ENCODE assay signal across 8 cellular contexts in genomic region chr5:176447538-176447981, GRCh38. TPM values are rescaled to one million over a fixed set of nuclear protein-coding genes. Genes with fewer than 3 reads are reported as not detected.
DNase-seq lines count a peak whose midpoint lies in the region; ATAC-seq and TF ChIP-seq lines count a peak whose summit lies in the region.

No MANE protein-coding gene starts in this region.

- POLR2A ChIA-PET in AG04450 (lab: Yijun Ruan, JAX), result interaction anchor here (0.7 to 2.7 kb wide), 8 partner anchors 19 to 200 kb away, joined by 3 to 15 read pairs (median 4); partner anchors contain the start of genes CLTB, RNF44 and TSPAN17

- peaks cover 2% of the 10 kb centered on the region for H3K36me3 Mint-ChIP-seq in T-helper 17 cell (ENCODE audit: low read depth)

- CTCF ChIA-PET in AG04450 (lab: Charles Lee), result interaction anchor here (0.6 to 2.5 kb wide), 50 partner anchors 9 to 717 kb away, joined by 3 to 62 read pairs (median 6); partner anchors contain the start of genes CLTB, KIAA1191, RNF44 and TSPAN17

- H3K27ac Mint-ChIP-seq in T-helper 17 cell, result peak overlapping the region; percentile 98

- 1% methylated on average over 17 to 21 of the region's 38 CpGs for WGBS in esophagus squamous epithelium, 2 donors

- H3K9me3 ChIP-seq in AG04450 (ENCODE audit: control insufficient read depth, insufficient read depth, low read length) (peaks cover 3% of the 10 kb centered on the region; the same call in 1 of the 2 replicates), T-helper 17 cell (ENCODE audit: control insufficient read depth, low read length, poor library complexity, severe bottlenecking) (no peaks in the 10 kb centered on the region), esophagus squamous epithelium (no peaks in the 10 kb centered on the region), neutrophil (no peaks in the 10 kb centered on the region)

- TF ChIP-seq CTCF in AG04450 (IDR thresholded peaks at IDR 0.05; ENCODE audit: low read depth, low read length) (no peak), esophagus squamous epithelium (IDR thresholded peaks at IDR 0.05) (no peak), neutrophil (IDR thresholded peaks at IDR 0.05) (no peak)

- H3K27ac ChIP-seq in AG04450 (ENCODE audit: low read depth, low read length) (peak overlapping the region; percentile 92), esophagus squamous epithelium (peak overlapping the region; percentile 93 to 100 (median 98)), neutrophil (peak overlapping the region; percentile 94)

- no peaks in the 10 kb centered on the region for H3K27me3 Mint-ChIP-seq in T-helper 17 cell

- H3K27me3 ChIP-seq in AG04450 (ENCODE audit: control insufficient read depth, insufficient read depth, low read length) (no peaks in the 10 kb centered on the region), esophagus squamous epithelium (no peaks in the 10 kb centered on the region), neutrophil (no peaks in the 10 kb centered on the region)

- H3K36me3 ChIP-seq in esophagus squamous epithelium, result peaks cover 0 to 6% (median 0%) of the 10 kb centered on the region in 3 donors
- no peaks in the 10 kb centered on the region for H3K36me3 ChIP-seq in neutrophil

- intact Hi-C loops in esophagus squamous epithelium (cut with DNase I), result no loop called here

- no peak for TF ChIP-seq POLR2A in esophagus squamous epithelium (IDR thresholded peaks at IDR 0.05)

- H3K4me1 ChIP-seq in esophagus squamous epithelium (peaks cover 16 to 46% (median 18%) of the 10 kb centered on the region in 3 donors), neutrophil (ENCODE audit: control insufficient read depth in 1 of 2, insufficient read depth in 1 of 2, low read depth in 1 of 2, low read length in 1 of 2) (peaks cover 25 to 26% of the 10 kb centered on the region in 2 experiments)

- H3K4me3 ChIP-seq in AG04450 (ENCODE audit: low read depth, low read length) (peak overlapping the region; percentile 87), esophagus squamous epithelium (peak overlapping the region; percentile 78 to 99 (median 96)), neutrophil (ENCODE audit: low read depth in 1 of 2, low read length in 1 of 2) (peak overlapping the region; percentile 75 to 99)

- H3K4me1 Mint-ChIP-seq in T-helper 17 cell, result peaks cover 25% of the 10 kb centered on the region

- peak overlapping the region; percentile 99 for H3K4me3 Mint-ChIP-seq in T-helper 17 cell

- DNase-seq in AG04450 (ENCODE audit: low read depth, low spot score) (no peak), T-helper 17 cell (peak in 1 of 3 donors; percentile 23), esophagus squamous epithelium (lab: John Stamatoyannopoulos, UW) (no peak), NCI-H2081 treated with DMSO at 0.1 percent for 48 hours (lab: John Stamatoyannopoulos, UW) (no peak)
- no peak for DNase-seq in activated effector memory CD4-positive, alpha-beta T cell treated with anti-CD3 and anti-CD28 coated beads, Interleukin-2, amount 50 U/mL, for 16 hours

- ATAC-seq in GM18861 (IDR thresholded peaks at IDR 0.05; ENCODE audit: unreplicated experiment), result peak; percentile 19
- peak; percentile 25 for ATAC-seq in HG03066 (IDR thresholded peaks at IDR 0.05; ENCODE audit: low read depth, unreplicated experiment)
- no peak for ATAC-seq in T-helper 17 cell

RNA-seq across cellular contexts. Expression of gene FAF2, which starts 0.6 kb away (rescaled TPM):
- polyA plus RNA-seq in AG04450 (2011; rRNA removed), result 57.1 and 68.7 TPM in 2 replicates
- polyA minus RNA-seq in AG04450 (2011; rRNA and poly(A)+ RNA removed), result 65.0 and 70.5 TPM in 2 replicates
- 10 to 100 TPM; 23.1 to 24.2 TPM for total RNA-seq in T-helper 17 cell
- total RNA-seq in esophagus squamous epithelium, result 10 to 100 TPM; 18.5 to 27.0 (median 24.7) TPM

RNA-seq across cellular contexts. Expression of gene CLTB, which starts 31.2 kb away (rescaled TPM):
- 66.2 and 67.3 TPM in 2 replicates for polyA plus RNA-seq in AG04450 (2011; rRNA removed)
- polyA minus RNA-seq in AG04450 (2011; rRNA and poly(A)+ RNA removed), result 22.6 and 24.8 TPM in 2 replicates
- total RNA-seq in T-helper 17 cell, result 10 to 100 TPM; 65.3 to 69.4 TPM
- 100 to 1,000 TPM; 347 to 732 (median 444) TPM for total RNA-seq in esophagus squamous epithelium

RNA-seq across cellular contexts. Expression of gene HIGD2A, which starts 59.0 kb away (rescaled TPM):
- polyA plus RNA-seq in AG04450 (2011; rRNA removed), result 71.4 and 89.8 TPM in 2 replicates
- 41.7 and 62.8 TPM in 2 replicates for polyA minus RNA-seq in AG04450 (2011; rRNA and poly(A)+ RNA removed)
- total RNA-seq in T-helper 17 cell (100 to 1,000 TPM; 119 to 135 TPM), esophagus squamous epithelium (100 to 1,000 TPM in 2 of 4 donors, 10 to 100 TPM in 2; 77.2 to 122 (median 90.3) TPM)

RNA-seq across cellular contexts. Expression of gene NOP16, which starts 59.2 kb away (rescaled TPM):
- polyA plus RNA-seq in AG04450 (2011; rRNA removed), result 29.3 and 29.4 TPM in 2 replicates
- polyA minus RNA-seq in AG04450 (2011; rRNA and poly(A)+ RNA removed), result 13.3 and 15.4 TPM in 2 replicates
- total RNA-seq in T-helper 17 cell (10 to 100 TPM; 17.9 to 19.2 TPM), esophagus squamous epithelium (10 to 100 TPM; 19.9 to 38.0 (median 30.9) TPM)

Comparison
In these comparisons a context has a peak if more than half of its experiments do, and no peak if none do; other contexts are left out.
1. RNA of gene CLTB, which starts 31.2 kb away (total RNA-seq): 347 to 732 TPM in esophagus squamous epithelium; 65.3 to 69.4 TPM in T-helper 17 cell; every median in the first group is over 4 times any median in the second.
2. Peak in every context shown above with its lines, with median percentiles within 50 percentile points of each other: H3K27ac ChIP-seq and H3K4me3 ChIP-seq.